22 cellular contexts compared by ENCODE assay signal in genomic region chr1:157095551-157095950, GRCh38. TPM values are rescaled to one million over a fixed set of nuclear protein-coding genes. Genes with fewer than 3 reads are reported as not detected.
A peak's percentile ranks its signal among the peaks of the same experiment; 100 is the strongest.
DNase-seq lines count a peak whose midpoint lies in the region; ATAC-seq and TF ChIP-seq lines count a peak whose summit lies in the region.
"Had no signal": no experiment of that assay in that cellular context is flagged by ENCODE, and none has a peak within 500 bp of the region (broad histone marks: within the 10 kb centered on the region; RNA-seq: fewer than 3 reads in every experiment).

No MANE protein-coding gene starts in this region.

- no peak for TF ChIP-seq POLR2A in sigmoid colon (IDR thresholded peaks at IDR 0.05)

- H3K9ac ChIP-seq in SK-N-SH: no peak overlapping the region

- no peak overlapping the region for H3K4me2 ChIP-seq in SK-N-SH
- H3K4me2 ChIP-seq: A549 had no signal

- H3K9me3 ChIP-seq in SK-N-SH (no peaks in the 10 kb centered on the region), sigmoid colon (no peaks in the 10 kb centered on the region), psoas muscle (no peaks in the 10 kb centered on the region)
- H3K9me3 ChIP-seq: A549, Caco-2, HAP-1 had no signal

- H3K9me2 ChIP-seq in SK-N-SH: no peaks in the 10 kb centered on the region

- H2AFZ ChIP-seq in SK-N-SH (ENCODE audit: low read depth): no peak overlapping the region

- no peak overlapping the region for H3K4me3 ChIP-seq in SK-N-SH (ENCODE audit: low read depth in 2 of 2, low read length in 1 of 2)
- H3K4me3 ChIP-seq in sigmoid colon: no peak overlapping the region
- H3K4me3 ChIP-seq in psoas muscle: no peak overlapping the region
- H3K4me3 ChIP-seq: A549, HAP-1 had no signal

- no peaks in the 10 kb centered on the region for H3F3A ChIP-seq in SK-N-SH (replicated peaks; ENCODE audit: insufficient read depth)

- no peaks in the 10 kb centered on the region for H4K20me1 ChIP-seq in SK-N-SH (ENCODE audit: insufficient read depth)

- no peaks in the 10 kb centered on the region for H3K79me2 ChIP-seq in SK-N-SH (ENCODE audit: insufficient read depth)

- H3K27me3 ChIP-seq in SK-N-SH (ENCODE audit: insufficient read depth) (no peaks in the 10 kb centered on the region), sigmoid colon (no peaks in the 10 kb centered on the region), psoas muscle (ENCODE audit: insufficient read depth in 3 of 3, low read length in 2 of 3) (no peaks in the 10 kb centered on the region)

- no peaks in the 10 kb centered on the region for H3K36me3 ChIP-seq in SK-N-SH (replicated peaks in 1 of 2; ENCODE audit: control insufficient read depth in 1 of 2, insufficient read depth in 2 of 2, low read length in 1 of 2)
- no peaks in the 10 kb centered on the region for H3K36me3 ChIP-seq in sigmoid colon
- no peaks in the 10 kb centered on the region for H3K36me3 ChIP-seq in psoas muscle (ENCODE audit: insufficient read depth in 1 of 2, low read depth in 1 of 2)
- H3K36me3 ChIP-seq: HAP-1 had no signal

- no peak for TF ChIP-seq RAD21 in SK-N-SH (IDR thresholded peaks at IDR 0.05; ENCODE audit: low read length)

- 33% methylated on average over 2 of the region's 2 CpGs for WGBS in SK-N-SH (ENCODE audit: low lambda C conversion rate)
- WGBS in sigmoid colon, 2 donors: 81 to 86% methylated on average over 2 of the region's 2 CpGs
- 78 to 92% (median 87%) methylated on average over 2 of the region's 2 CpGs for WGBS in psoas muscle, 3 donors

- POLR2A ChIA-PET in SK-N-SH (lab: Yijun Ruan, JAX) (no interaction called here), RWPE1 (lab: Yijun Ruan, JAX; ENCODE audit: low non-redundant PET) (interaction anchor here (0.5 kb wide), 1 partner anchor 19 kb away, joined by 3 read pairs; no protein-coding TSS in a partner anchor)

- intact Hi-C loops in sigmoid colon (cut with DNase I): no loop called here
- intact Hi-C loops in psoas muscle (cut with DNase I): no loop called here

- no peak for ATAC-seq in SK-N-SH treated with all-trans-retinoic acid at 6 μM for 48 hours
- no peak for ATAC-seq in GM19328 (IDR thresholded peaks at IDR 0.05; ENCODE audit: unreplicated experiment)
- no peak for ATAC-seq in psoas muscle
- ATAC-seq: A549 had no signal

- H3K27ac ChIP-seq in SK-N-SH (ENCODE audit: low read depth in 2 of 2, low read length in 1 of 2) (no peak overlapping the region), RWPE1 (no peak overlapping the region), sigmoid colon (no peak overlapping the region), psoas muscle (no peak overlapping the region)
- H3K27ac ChIP-seq: 22Rv1, A549, C4-2B had no signal

- H3K4me1 ChIP-seq in SK-N-SH (ENCODE audit: control insufficient read depth in 1 of 2, insufficient read depth in 2 of 2, low read depth in 1 of 2, low read length in 1 of 2): peaks cover 1 to 4% of the 10 kb centered on the region in 2 experiments; a peak in 2 of 4 replicates
- peaks cover 0 to 7% (median 5%) of the 10 kb centered on the region in 4 donors for H3K4me1 ChIP-seq in sigmoid colon
- no peaks in the 10 kb centered on the region for H3K4me1 ChIP-seq in psoas muscle
- H3K4me1 ChIP-seq: A549, Caco-2, HAP-1 had no signal

- CTCF ChIA-PET in SK-N-SH (lab: Yijun Ruan, JAX): interaction anchor here (1.4 to 5.6 kb wide), 2 partner anchors 39 to 60 kb away, joined by 5 to 38 read pairs; no protein-coding TSS in a partner anchor
- CTCF ChIA-PET in RWPE1 (lab: Yijun Ruan, JAX): interaction anchor here (0.7 to 1.3 kb wide), 3 partner anchors 57 to 72 kb away, joined by 3 to 6 read pairs (median 5); no protein-coding TSS in a partner anchor

- DNase-seq in SK-N-SH (peak; percentile 10), RWPE1 (ENCODE audit: low spot score) (peak; percentile 21), mesenteric fat pad (ENCODE audit: low spot score) (peak; percentile 68), sigmoid colon (peak; percentile 18), psoas muscle (no peak), NCI-H1436 (lab: John Stamatoyannopoulos, UW) (no peak)
- DNase-seq: AML-193; Caco-2; CD4-positive, alpha-beta T cell; DMS153; DMS79; GDM1; GOT3 had no signal

- TF ChIP-seq CTCF in SK-N-SH (IDR thresholded peaks at IDR 0.05): no peak
- no peak for TF ChIP-seq CTCF in RWPE1 (conservative IDR thresholded peaks at IDR 0.05; ENCODE audit: low read depth)
- TF ChIP-seq CTCF in sigmoid colon (IDR thresholded peaks at IDR 0.05): no peak
- no peak for TF ChIP-seq CTCF in psoas muscle (IDR thresholded peaks at IDR 0.05)

- TF ChIP-seq EP300 in SK-N-SH (IDR thresholded peaks at IDR 0.05; ENCODE audit: borderline replicate concordance in 1 of 2, low read depth in 1 of 2, low read length in 1 of 2): no peak
- TF ChIP-seq EP300 in sigmoid colon (IDR thresholded peaks at IDR 0.05): no peak

TF ChIP-seq in SK-N-SH, 30 proteins besides CTCF, POLR2A, EP300 and RAD21:
- TF ChIP-seq RXRA (IDR thresholded peaks at IDR 0.05; ENCODE audit: borderline replicate concordance, low read depth) (no peak), SMC3 (IDR thresholded peaks at IDR 0.05; ENCODE audit: low read depth, low read length) (no peak), ZBTB33 (IDR thresholded peaks at IDR 0.05; ENCODE audit: borderline replicate concordance, low read depth) (no peak), SIN3A (IDR thresholded peaks at IDR 0.05; ENCODE audit: borderline replicate concordance, low read depth, low read length) (no peak), FOSL2 (IDR thresholded peaks at IDR 0.05; ENCODE audit: borderline replicate concordance, low read depth) (no peak)

TF ChIP-seq in SK-N-SH treated with all-trans-retinoic acid at 6 μM for 48 hours, 23 proteins besides CTCF, POLR2A, EP300 and RAD21 (continues in another document):
- TF ChIP-seq ARNTL (CRISPR knock-in tag; IDR thresholded peaks at IDR 0.05; ENCODE audit: borderline replicate concordance, low read depth): no peak
- TF ChIP-seq CSRNP3 (CRISPR knock-in tag; IDR thresholded peaks at IDR 0.05): no peak
- no peak for TF ChIP-seq SNAI2 (CRISPR knock-in tag; IDR thresholded peaks at IDR 0.05)
- TF ChIP-seq TSHZ2 (CRISPR knock-in tag; IDR thresholded peaks at IDR 0.05): no peak
- TF ChIP-seq ZNF70 (CRISPR knock-in tag; IDR thresholded peaks at IDR 0.05): no peak

RNA-seq across cellular contexts. Expression of gene ETV3L, which starts 4.1 kb away (rescaled TPM):
- polyA plus RNA-seq in SK-N-SH (2012; rRNA removed) (not detected in 2 replicates), sigmoid colon (under 1 TPM in 1 of 3 donors, not detected in 2; 0.03 TPM), psoas muscle (not detected)
- polyA plus RNA-seq in SK-N-SH (2012; cell fraction: cytosol; rRNA removed): not detected in 2 replicates
- polyA plus RNA-seq in SK-N-SH (2012; cell fraction: nucleus; rRNA removed): not detected in 2 replicates
- total RNA-seq in mesenteric fat pad (not detected), sigmoid colon (not detected), psoas muscle (not detected)
- total RNA-seq: Caco-2; CD4-positive, alpha-beta T cell; Daoy; HT-29 had no signal
- polyA plus RNA-seq: A549, BJ had no signal

RNA-seq across cellular contexts. Expression of gene ETV3, which starts 42.6 kb away (rescaled TPM):
- polyA plus RNA-seq in SK-N-SH (2012; rRNA removed) (5.4 and 8.5 TPM in 2 replicates), sigmoid colon (10 to 100 TPM in 1 of 3 donors, 1 to 10 TPM in 2; 6.6 to 12.4 (median 9.0) TPM), psoas muscle (10 to 100 TPM in 1 of 3 donors, 1 to 10 TPM in 2; 5.5 to 16.0 (median 9.4) TPM)
- 5.2 and 5.6 TPM in 2 replicates for polyA plus RNA-seq in SK-N-SH (2012; cell fraction: cytosol; rRNA removed)
- polyA plus RNA-seq in SK-N-SH (2012; cell fraction: nucleus; rRNA removed): 9.4 and 16.2 TPM in 2 replicates
- total RNA-seq in mesenteric fat pad (37.2 TPM), sigmoid colon (10 to 100 TPM; 14.1 to 20.2 (median 17.6) TPM), psoas muscle (10 to 100 TPM; 16.3 to 22.7 (median 19.3) TPM)

RNA-seq across cellular contexts. Expression of gene ARHGEF11, which starts 50.0 kb away (rescaled TPM):
- polyA plus RNA-seq in SK-N-SH (2012; rRNA removed) (16.8 and 19.0 TPM in 2 replicates), sigmoid colon (10 to 100 TPM; 14.8 to 26.9 (median 16.8) TPM), psoas muscle (10 to 100 TPM in 1 of 3 donors, 1 to 10 TPM in 2; 7.0 to 18.8 (median 8.6) TPM)
- 7.6 and 11.5 TPM in 2 replicates for polyA plus RNA-seq in SK-N-SH (2012; cell fraction: cytosol; rRNA removed)
- polyA plus RNA-seq in SK-N-SH (2012; cell fraction: nucleus; rRNA removed): 42.4 and 42.7 TPM in 2 replicates
- total RNA-seq in mesenteric fat pad (37.7 TPM), sigmoid colon (10 to 100 TPM; 27.5 to 46.8 (median 33.6) TPM), psoas muscle (10 to 100 TPM; 19.9 to 22.8 (median 20.9) TPM)

Comparison
In these comparisons a context has a peak if more than half of its experiments do, and no peak if none do; other contexts are left out.
1. DNase-seq: peak in SK-N-SH (single experiment), RWPE1 (single experiment), mesenteric fat pad (single experiment) and sigmoid colon (single experiment); none in psoas muscle (0 of 2) and NCI-H1436 (single experiment).